Comparison of ENCODE assay signal across 11 cellular contexts in the genomic region with DNA sequence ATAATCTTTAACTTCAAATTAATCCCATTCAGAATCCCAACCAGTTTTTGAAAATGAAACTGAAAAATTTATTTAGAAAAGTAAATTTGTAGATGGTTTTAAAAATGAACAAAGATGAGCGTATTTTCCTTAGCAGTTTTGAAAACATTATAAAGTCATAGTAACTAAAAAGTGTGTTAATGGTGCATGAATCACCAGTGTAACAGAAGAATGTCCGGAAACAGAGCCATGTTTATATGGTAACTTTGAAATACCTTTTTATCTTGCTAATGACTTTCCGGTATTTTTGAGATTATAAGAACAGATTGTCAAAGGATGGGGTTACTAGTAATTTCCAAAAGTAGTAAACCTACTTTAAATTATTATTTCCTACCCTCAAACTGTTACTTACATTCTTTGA.
"Had no signal": no experiment of that assay in that cellular context is flagged by ENCODE, and none has a peak within 500 bp of the region (broad histone marks: within the 10 kb centered on the region; RNA-seq: fewer than 3 reads in every experiment).

No MANE protein-coding gene starts in this region.

- H3K27me3 ChIP-seq: neutrophil, right atrium auricular region, transverse colon had no signal

- H3K9me3 ChIP-seq: breast epithelium, lower lobe of right lung, neutrophil, right atrium auricular region, transverse colon had no signal

- H3K36me3 ChIP-seq: breast epithelium, lower lobe of right lung, neutrophil, transverse colon had no signal

- H3K27ac ChIP-seq: breast epithelium, lower lobe of right lung, neutrophil, right atrium auricular region, transverse colon had no signal

- ATAC-seq: lower lobe of right lung; naive thymus-derived CD4-positive, alpha-beta T cell; stimulated activated memory B cell treated with anti-CD40 and anti-IgM and Interleukin-4, amounts not matched to agents 10 μg/mL and 1 μg/mL and 100 μg/mL, for 72 hours had no signal

- H3K4me1 ChIP-seq: breast epithelium, lower lobe of right lung, right atrium auricular region, transverse colon had no signal

- H3K4me3 ChIP-seq: breast epithelium, lower lobe of right lung, right atrium auricular region, transverse colon had no signal

- DNase-seq: activated effector memory CD4-positive, alpha-beta T cell treated with Interleukin-2 at 50 U/mL for 16 hours; activated T-cell treated with anti-CD3 and anti-CD28 coated beads, Interleukin-2, amount 50 U/mL, for 24 hours; effector CD4-positive, alpha-beta T cell; hippocampal formation; lower lobe of right lung; naive thymus-derived CD4-positive, alpha-beta T cell; transverse colon had no signal
